Comparison of ENCODE assay signal across 8 cellular contexts in the genomic region with DNA sequence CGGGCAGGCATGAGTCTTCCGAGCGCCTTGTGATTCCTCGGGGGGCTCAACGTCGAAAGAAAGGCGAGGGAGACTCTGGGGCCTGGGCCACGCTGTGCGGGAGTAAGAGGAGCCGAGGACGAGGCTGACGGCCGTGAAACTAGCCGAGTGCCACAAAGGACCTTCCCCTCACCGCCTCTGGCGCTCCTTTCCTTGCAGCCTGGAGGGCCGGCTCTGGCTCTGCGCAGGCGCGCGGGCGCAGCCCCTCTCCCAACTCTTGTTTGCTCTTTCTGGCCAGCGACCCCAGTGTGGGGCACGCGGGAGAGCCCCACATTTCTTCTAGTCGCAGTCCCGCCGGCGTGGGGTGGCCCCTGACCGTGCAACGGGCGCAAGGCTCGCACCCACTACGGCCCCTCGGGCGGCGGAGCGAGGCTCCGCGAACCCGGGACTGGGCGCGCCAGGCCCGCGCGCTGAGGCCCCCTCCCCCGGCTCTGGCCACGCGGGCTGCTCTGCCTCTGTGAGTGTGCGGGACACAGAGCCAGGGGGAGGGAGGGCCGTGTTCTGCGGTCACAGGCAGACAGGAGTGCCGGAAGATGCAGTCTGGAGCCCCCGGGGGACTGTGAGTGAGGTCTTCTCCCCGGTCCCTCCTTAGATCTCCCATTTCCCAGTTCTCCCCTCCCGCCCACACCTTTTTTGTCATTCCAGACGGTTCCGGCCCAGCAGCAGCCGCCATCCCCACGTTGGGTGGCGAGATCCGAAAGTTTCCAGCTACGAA. TPM values are rescaled to one million over a fixed set of nuclear protein-coding genes. Genes with fewer than 3 reads are reported as not detected.
DNase-seq lines count a peak whose midpoint lies in the region; ATAC-seq and TF ChIP-seq lines count a peak whose summit lies in the region.

No MANE protein-coding gene starts in this region.

- ATAC-seq in GM21367 (IDR thresholded peaks at IDR 0.05; ENCODE audit: unreplicated experiment): no peak

- H3K27me3 Mint-ChIP-seq in activated CD4-positive, alpha-beta T cell treated with anti-CD3 and anti-CD28 coated beads, Interleukin-2, amount 10 ng/mL, durations not matched to agents 7 days and 5 days: no peaks in the 10 kb centered on the region

- H3K27me3 ChIP-seq in liver (ENCODE audit: control insufficient read depth in 4 of 4, insufficient read depth in 4 of 4, low read length in 3 of 4): no peaks in the 10 kb centered on the region

- peaks cover 6 to 25% (median 19%) of the 10 kb centered on the region in 4 donors for H3K4me1 ChIP-seq in liver (ENCODE audit: control insufficient read depth in 4 of 4, insufficient read depth in 4 of 4, low read length in 3 of 4)

- no peaks in the 10 kb centered on the region for H3K9me3 Mint-ChIP-seq in activated CD4-positive, alpha-beta T cell treated with anti-CD3 and anti-CD28 coated beads, Interleukin-2, amount 10 ng/mL, durations not matched to agents 7 days and 5 days

- H3K4me1 Mint-ChIP-seq in activated CD4-positive, alpha-beta T cell treated with anti-CD3 and anti-CD28 coated beads, Interleukin-2, amount 10 ng/mL, durations not matched to agents 7 days and 5 days: peaks cover 23% of the 10 kb centered on the region

- peak overlapping the region; percentile 82 for H3K4me3 Mint-ChIP-seq in activated CD4-positive, alpha-beta T cell treated with anti-CD3 and anti-CD28 coated beads, Interleukin-2, amount 10 ng/mL, durations not matched to agents 7 days and 5 days

- peaks cover 11% of the 10 kb centered on the region for H3K36me3 Mint-ChIP-seq in activated CD4-positive, alpha-beta T cell treated with anti-CD3 and anti-CD28 coated beads, Interleukin-2, amount 10 ng/mL, durations not matched to agents 7 days and 5 days (ENCODE audit: low read depth)

- no peak for TF ChIP-seq RAD21 in liver (IDR thresholded peaks at IDR 0.05)

- no peaks in the 10 kb centered on the region for H3K36me3 ChIP-seq in liver (ENCODE audit: control insufficient read depth in 4 of 4, insufficient read depth in 3 of 4, low read depth in 1 of 4, low read length in 3 of 4)

- WGBS in liver: under 1% methylated on average over 63 of the region's 63 CpGs

- H3K9ac ChIP-seq in liver (ENCODE audit: low read depth in 1 of 2, low read length in 2 of 2): peak overlapping the region; percentile 91 to 94

- POLR2A ChIA-PET in activated CD4-positive, alpha-beta T cell treated with anti-CD3 and anti-CD28 coated beads, Interleukin-2, amount 10 ng/mL, durations not matched to agents 7 days and 5 days (lab: Charles Lee): interaction anchor here (0.6 to 2.6 kb wide), 4 partner anchors 21 to 35 kb away, joined by 3 to 10 read pairs (median 4); a partner anchor contains a TSS

- no peaks in the 10 kb centered on the region for H3K9me3 ChIP-seq in liver (ENCODE audit: control insufficient read depth in 4 of 4, low read length in 3 of 4)

- CTCF ChIA-PET in activated CD4-positive, alpha-beta T cell treated with anti-CD3 and anti-CD28 coated beads, Interleukin-2, amount 10 ng/mL, durations not matched to agents 7 days and 5 days (lab: Charles Lee): interaction anchor here (0.6 to 1.8 kb wide), 6 partner anchors 15 to 78 kb away, joined by 3 to 9 read pairs (median 4); a partner anchor contains a TSS

- DNase-seq in NCI-H524 (lab: John Stamatoyannopoulos, UW) (peak; percentile 57 to 81), NCI-H524 treated with DMSO at 0.1 percent for 48 hours (lab: John Stamatoyannopoulos, UW) (no peak), NCI-H460 (ENCODE audit: extremely low read depth, low read depth) (peak; percentile 36), dermis blood vessel endothelial cell (peak; percentile 79)
- peak; percentile 61 for DNase-seq in activated CD4-positive, alpha-beta T cell treated with anti-CD3 and anti-CD28 coated beads, Interleukin-2, amount 10 ng/mL, durations not matched to agents 7 days and 5 days
- DNase-seq in stimulated activated CD4-positive, alpha-beta T cell treated with anti-CD3 and anti-CD28 coated beads, Interleukin-4, amount 100 ng/mL, for 1 hour: peak; percentile 63

- peak overlapping the region; percentile 55 to 69 (median 60) for H3K4me3 ChIP-seq in liver (ENCODE audit: low read depth in 1 of 3, low read length in 3 of 3)

- TF ChIP-seq CTCF in liver (IDR thresholded peaks at IDR 0.05; ENCODE audit: low read depth, low read length, missing input control): no peak

- peak overlapping the region; percentile 93 for H3K27ac Mint-ChIP-seq in activated CD4-positive, alpha-beta T cell treated with anti-CD3 and anti-CD28 coated beads, Interleukin-2, amount 10 ng/mL, durations not matched to agents 7 days and 5 days

- H3K27ac ChIP-seq in liver (ENCODE audit: low read depth in 1 of 2, low read length in 2 of 2): peak overlapping the region; percentile 90 to 100

TF ChIP-seq in liver, 16 proteins besides CTCF, POLR2A, EP300 and RAD21:
- TF ChIP-seq, protein P1, sequence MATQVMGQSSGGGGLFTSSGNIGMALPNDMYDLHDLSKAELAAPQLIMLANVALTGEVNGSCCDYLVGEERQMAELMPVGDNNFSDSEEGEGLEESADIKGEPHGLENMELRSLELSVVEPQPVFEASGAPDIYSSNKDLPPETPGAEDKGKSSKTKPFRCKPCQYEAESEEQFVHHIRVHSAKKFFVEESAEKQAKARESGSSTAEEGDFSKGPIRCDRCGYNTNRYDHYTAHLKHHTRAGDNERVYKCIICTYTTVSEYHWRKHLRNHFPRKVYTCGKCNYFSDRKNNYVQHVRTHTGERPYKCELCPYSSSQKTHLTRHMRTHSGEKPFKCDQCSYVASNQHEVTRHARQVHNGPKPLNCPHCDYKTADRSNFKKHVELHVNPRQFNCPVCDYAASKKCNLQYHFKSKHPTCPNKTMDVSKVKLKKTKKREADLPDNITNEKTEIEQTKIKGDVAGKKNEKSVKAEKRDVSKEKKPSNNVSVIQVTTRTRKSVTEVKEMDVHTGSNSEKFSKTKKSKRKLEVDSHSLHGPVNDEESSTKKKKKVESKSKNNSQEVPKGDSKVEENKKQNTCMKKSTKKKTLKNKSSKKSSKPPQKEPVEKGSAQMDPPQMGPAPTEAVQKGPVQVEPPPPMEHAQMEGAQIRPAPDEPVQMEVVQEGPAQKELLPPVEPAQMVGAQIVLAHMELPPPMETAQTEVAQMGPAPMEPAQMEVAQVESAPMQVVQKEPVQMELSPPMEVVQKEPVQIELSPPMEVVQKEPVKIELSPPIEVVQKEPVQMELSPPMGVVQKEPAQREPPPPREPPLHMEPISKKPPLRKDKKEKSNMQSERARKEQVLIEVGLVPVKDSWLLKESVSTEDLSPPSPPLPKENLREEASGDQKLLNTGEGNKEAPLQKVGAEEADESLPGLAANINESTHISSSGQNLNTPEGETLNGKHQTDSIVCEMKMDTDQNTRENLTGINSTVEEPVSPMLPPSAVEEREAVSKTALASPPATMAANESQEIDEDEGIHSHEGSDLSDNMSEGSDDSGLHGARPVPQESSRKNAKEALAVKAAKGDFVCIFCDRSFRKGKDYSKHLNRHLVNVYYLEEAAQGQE (IDR thresholded peaks at IDR 0.05): no peak
- TF ChIP-seq, protein P2, sequence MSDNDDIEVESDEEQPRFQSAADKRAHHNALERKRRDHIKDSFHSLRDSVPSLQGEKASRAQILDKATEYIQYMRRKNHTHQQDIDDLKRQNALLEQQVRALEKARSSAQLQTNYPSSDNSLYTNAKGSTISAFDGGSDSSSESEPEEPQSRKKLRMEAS (IDR thresholded peaks at IDR 0.05): no peak
- TF ChIP-seq JUND (IDR thresholded peaks at IDR 0.05): no peak
- no peak for TF ChIP-seq NR2F2 (IDR thresholded peaks at IDR 0.05)
- no peak for TF ChIP-seq FOXA1 (IDR thresholded peaks at IDR 0.05)
- TF ChIP-seq HNF4A (conservative IDR thresholded peaks at IDR 0.05): no peak
- no peak for TF ChIP-seq HNF4G (IDR thresholded peaks at IDR 0.05)
- TF ChIP-seq, protein P3, sequence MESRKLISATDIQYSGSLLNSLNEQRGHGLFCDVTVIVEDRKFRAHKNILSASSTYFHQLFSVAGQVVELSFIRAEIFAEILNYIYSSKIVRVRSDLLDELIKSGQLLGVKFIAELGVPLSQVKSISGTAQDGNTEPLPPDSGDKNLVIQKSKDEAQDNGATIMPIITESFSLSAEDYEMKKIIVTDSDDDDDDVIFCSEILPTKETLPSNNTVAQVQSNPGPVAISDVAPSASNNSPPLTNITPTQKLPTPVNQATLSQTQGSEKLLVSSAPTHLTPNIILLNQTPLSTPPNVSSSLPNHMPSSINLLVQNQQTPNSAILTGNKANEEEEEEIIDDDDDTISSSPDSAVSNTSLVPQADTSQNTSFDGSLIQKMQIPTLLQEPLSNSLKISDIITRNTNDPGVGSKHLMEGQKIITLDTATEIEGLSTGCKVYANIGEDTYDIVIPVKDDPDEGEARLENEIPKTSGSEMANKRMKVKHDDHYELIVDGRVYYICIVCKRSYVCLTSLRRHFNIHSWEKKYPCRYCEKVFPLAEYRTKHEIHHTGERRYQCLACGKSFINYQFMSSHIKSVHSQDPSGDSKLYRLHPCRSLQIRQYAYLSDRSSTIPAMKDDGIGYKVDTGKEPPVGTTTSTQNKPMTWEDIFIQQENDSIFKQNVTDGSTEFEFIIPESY (IDR thresholded peaks at IDR 0.05): no peak
- no peak for TF ChIP-seq SP1 (IDR thresholded peaks at IDR 0.05)
- TF ChIP-seq YY1 (IDR thresholded peaks at IDR 0.05): no peak

RNA-seq across cellular contexts. Expression of a gene that starts 1.0 kb away (rescaled TPM):
- total RNA-seq in NCI-H460 (2014; rRNA removed; shearing (Covaris generic)): 16.1 and 18.2 TPM in 2 replicates
- polyA plus RNA-seq in NCI-H460 (2014; cell fraction: nucleus; rRNA removed): 9.7 and 9.8 TPM in 2 replicates
- 10 to 100 TPM; 31.4 to 35.1 TPM for total RNA-seq in activated CD4-positive, alpha-beta T cell treated with anti-CD3 and anti-CD28 coated beads, Interleukin-2, amount 10 ng/mL, durations not matched to agents 7 days and 5 days
- 18.0 and 25.7 TPM in 2 replicates for total RNA-seq in dermis blood vessel endothelial cell
- total RNA-seq in liver: 10 to 100 TPM; 11.6 to 17.1 TPM
- polyA plus RNA-seq in liver: 10 to 100 TPM in 1 of 2 donors, 1 to 10 TPM in 1; 9.8 to 12.9 TPM

RNA-seq across cellular contexts. Expression of a gene that starts 20.9 kb away (rescaled TPM):
- total RNA-seq in NCI-H460 (2014; rRNA removed; shearing (Covaris generic)): 66.8 and 69.2 TPM in 2 replicates
- 104 and 139 TPM in 2 replicates for polyA plus RNA-seq in NCI-H460 (2014; cell fraction: nucleus; rRNA removed)
- total RNA-seq in activated CD4-positive, alpha-beta T cell treated with anti-CD3 and anti-CD28 coated beads, Interleukin-2, amount 10 ng/mL, durations not matched to agents 7 days and 5 days: 10 to 100 TPM; 63.6 to 64.8 TPM
- total RNA-seq in dermis blood vessel endothelial cell (63.8 and 76.2 TPM in 2 replicates), liver (10 to 100 TPM; 27.3 to 31.7 TPM)
- polyA plus RNA-seq in liver: 10 to 100 TPM; 15.8 to 19.1 TPM

RNA-seq across cellular contexts. Expression of a gene that starts 21.3 kb away (rescaled TPM):
- total RNA-seq in NCI-H460 (2014; rRNA removed; shearing (Covaris generic)): 66.1 and 72.0 TPM in 2 replicates
- 73.6 and 93.2 TPM in 2 replicates for polyA plus RNA-seq in NCI-H460 (2014; cell fraction: nucleus; rRNA removed)
- 10 to 100 TPM; 73.4 to 77.9 TPM for total RNA-seq in activated CD4-positive, alpha-beta T cell treated with anti-CD3 and anti-CD28 coated beads, Interleukin-2, amount 10 ng/mL, durations not matched to agents 7 days and 5 days
- total RNA-seq in dermis blood vessel endothelial cell (75.0 and 114 TPM in 2 replicates), liver (10 to 100 TPM; 62.8 to 75.1 TPM)
- polyA plus RNA-seq in liver: 10 to 100 TPM; 45.3 to 76.1 TPM
